11 cellular contexts compared by ENCODE assay signal in genomic region chr2:64637931-64638330, GRCh38. TPM values are rescaled to one million over a fixed set of nuclear protein-coding genes. Genes with fewer than 3 reads are reported as not detected.
DNase-seq lines count a peak whose midpoint lies in the region; ATAC-seq and TF ChIP-seq lines count a peak whose summit lies in the region.
"Had no signal": no experiment of that assay in that cellular context is flagged by ENCODE, and none has a peak within 500 bp of the region (broad histone marks: within the 10 kb centered on the region; RNA-seq: fewer than 3 reads in every experiment).

No MANE protein-coding gene starts in this region.

- DNase-seq in CD8-positive, alpha-beta T cell, result no peak
- DNase-seq in HL-60 (ENCODE audit: low read depth in 1 of 2, low spot score in 1 of 2), result no peak
- DNase-seq in activated naive CD8-positive, alpha-beta T cell treated with anti-CD3 and anti-CD28 coated beads for 36 hours, result no peak
- DNase-seq in natural killer cell, result no peak
- DNase-seq in NCI-H1930 (lab: John Stamatoyannopoulos, UW), result no peak
- no peak for DNase-seq in osteocyte (ENCODE audit: extremely low spot score, unreplicated experiment)
- DNase-seq: colonic mucosa, DMS153, SK-N-SH had no signal

- POLR2A ChIA-PET in CD8-positive, alpha-beta T cell (lab: Charles Lee), result interaction anchor here (1.7 to 2.0 kb wide), 2 partner anchors 12 to 16 kb away, joined by 7 to 9 read pairs; partner anchors contain the start of gene SERTAD2

- CTCF ChIA-PET in CD8-positive, alpha-beta T cell (lab: Charles Lee), result interaction anchor here (0.8 to 13.6 kb wide), 3 partner anchors 8 to 48 kb away, joined by 3 to 92 read pairs (median 40); partner anchors contain the start of gene SERTAD2

- ATAC-seq in CD8-positive, alpha-beta T cell, result no peak
- no peak for ATAC-seq in natural killer cell
- ATAC-seq in HG03108 (IDR thresholded peaks at IDR 0.05; ENCODE audit: unreplicated experiment), result no peak
- no peak for ATAC-seq in HG03432 (IDR thresholded peaks at IDR 0.05; ENCODE audit: unreplicated experiment)

- H3K36me3 Mint-ChIP-seq in CD8-positive, alpha-beta T cell, result peaks cover 40% of the 10 kb centered on the region
- H3K36me3 Mint-ChIP-seq in activated naive CD8-positive, alpha-beta T cell treated with anti-CD3 and anti-CD28 coated beads for 36 hours, result peaks cover 33% of the 10 kb centered on the region
- H3K36me3 Mint-ChIP-seq in natural killer cell (peaks cover 10% of the 10 kb centered on the region), osteocyte (ENCODE audit: unreplicated experiment) (peaks cover 8% of the 10 kb centered on the region)

- peaks cover 54% of the 10 kb centered on the region for H3K4me1 ChIP-seq in CD8-positive, alpha-beta T cell (ENCODE audit: insufficient read depth, low read length)
- H3K4me1 ChIP-seq: colonic mucosa had no signal

- no peak overlapping the region for H3K4me3 ChIP-seq in CD8-positive, alpha-beta T cell (ENCODE audit: low read depth, low read length)
- H3K4me3 ChIP-seq in HL-60 (replicated peaks; ENCODE audit: insufficient read depth, low read length), result no peak overlapping the region
- H3K4me3 ChIP-seq: colonic mucosa had no signal

- H3K36me3 ChIP-seq in CD8-positive, alpha-beta T cell (ENCODE audit: insufficient read depth, low read length), result peaks cover 28% of the 10 kb centered on the region

- H3K4me3 Mint-ChIP-seq in CD8-positive, alpha-beta T cell, result no peak overlapping the region
- peak overlapping the region; percentile 74 for H3K4me3 Mint-ChIP-seq in activated naive CD8-positive, alpha-beta T cell treated with anti-CD3 and anti-CD28 coated beads for 36 hours
- H3K4me3 Mint-ChIP-seq in natural killer cell, result no peak overlapping the region
- H3K4me3 Mint-ChIP-seq in osteocyte (ENCODE audit: unreplicated experiment), result no peak overlapping the region

- H3K27ac Mint-ChIP-seq in CD8-positive, alpha-beta T cell, result peak overlapping the region; percentile 92
- H3K27ac Mint-ChIP-seq in activated naive CD8-positive, alpha-beta T cell treated with anti-CD3 and anti-CD28 coated beads for 36 hours, result peak overlapping the region; percentile 92
- H3K27ac Mint-ChIP-seq in natural killer cell (peak overlapping the region; percentile 80 to 90), osteocyte (ENCODE audit: unreplicated experiment) (no peak overlapping the region)

- intact Hi-C loops in CD8-positive, alpha-beta T cell (cut with DNase I, micrococcal nuclease), result no loop called here
- intact Hi-C loops in natural killer cell (cut with micrococcal nuclease), result no loop called here

- TF ChIP-seq CTCF in CD8-positive, alpha-beta T cell (IDR thresholded peaks at IDR 0.05), result no peak
- TF ChIP-seq CTCF in HL-60 (IDR thresholded peaks at IDR 0.05; ENCODE audit: insufficient read depth, low read length), result no peak
- TF ChIP-seq CTCF in natural killer cell (IDR thresholded peaks at IDR 0.05), result no peak
- TF ChIP-seq CTCF in osteocyte (IDR thresholded peaks at IDR 0.05), result no peak

- no peaks in the 10 kb centered on the region for H3K27me3 ChIP-seq in CD8-positive, alpha-beta T cell (ENCODE audit: insufficient read depth, low read length)
- H3K27me3 ChIP-seq in HL-60 (ENCODE audit: insufficient read depth, poor library complexity, severe bottlenecking), result no peaks in the 10 kb centered on the region
- H3K27me3 ChIP-seq: colonic mucosa had no signal

- H3K9me3 Mint-ChIP-seq in CD8-positive, alpha-beta T cell, result no peaks in the 10 kb centered on the region
- no peaks in the 10 kb centered on the region for H3K9me3 Mint-ChIP-seq in activated naive CD8-positive, alpha-beta T cell treated with anti-CD3 and anti-CD28 coated beads for 36 hours
- no peaks in the 10 kb centered on the region for H3K9me3 Mint-ChIP-seq in natural killer cell
- H3K9me3 Mint-ChIP-seq in osteocyte (ENCODE audit: unreplicated experiment), result no peaks in the 10 kb centered on the region

- no peaks in the 10 kb centered on the region for H3K9me3 ChIP-seq in CD8-positive, alpha-beta T cell (ENCODE audit: low read length)
- H3K9me3 ChIP-seq: colonic mucosa, SK-N-SH had no signal

- no peak overlapping the region for H3K27ac ChIP-seq in CD8-positive, alpha-beta T cell (ENCODE audit: low read depth, low read length)
- peak overlapping the region; percentile 91 for H3K27ac ChIP-seq in HL-60 (replicated peaks)
- H3K27ac ChIP-seq: colonic mucosa had no signal

- no peaks in the 10 kb centered on the region for H3K27me3 Mint-ChIP-seq in CD8-positive, alpha-beta T cell (ENCODE audit: low read depth)
- H3K27me3 Mint-ChIP-seq in activated naive CD8-positive, alpha-beta T cell treated with anti-CD3 and anti-CD28 coated beads for 36 hours, result no peaks in the 10 kb centered on the region
- H3K27me3 Mint-ChIP-seq in natural killer cell (ENCODE audit: low read depth in 2 of 2) (no peaks in the 10 kb centered on the region), osteocyte (ENCODE audit: unreplicated experiment) (no peaks in the 10 kb centered on the region)

- peaks cover 76% of the 10 kb centered on the region for H3K4me1 Mint-ChIP-seq in CD8-positive, alpha-beta T cell (ENCODE audit: low read depth)
- peaks cover 70% of the 10 kb centered on the region for H3K4me1 Mint-ChIP-seq in activated naive CD8-positive, alpha-beta T cell treated with anti-CD3 and anti-CD28 coated beads for 36 hours
- H3K4me1 Mint-ChIP-seq in natural killer cell (peaks cover 62 to 68% of the 10 kb centered on the region in 2 donors), osteocyte (ENCODE audit: unreplicated experiment) (peaks cover 51% of the 10 kb centered on the region)

RNA-seq across cellular contexts. Expression of gene SERTAD2, which starts 15.8 kb away (rescaled TPM):
- total RNA-seq in CD8-positive, alpha-beta T cell, result 10 to 100 TPM; 47.5 to 48.8 TPM
- total RNA-seq in activated naive CD8-positive, alpha-beta T cell treated with anti-CD3 and anti-CD28 coated beads for 36 hours, result 10 to 100 TPM; 22.7 to 23.3 TPM
- total RNA-seq in natural killer cell (10 to 100 TPM; 45.6 to 71.2 (median 55.8) TPM), osteocyte (15.5 and 17.4 TPM in 2 replicates)
